Comparison of ENCODE assay signal across 34 cellular contexts in the genomic region with DNA sequence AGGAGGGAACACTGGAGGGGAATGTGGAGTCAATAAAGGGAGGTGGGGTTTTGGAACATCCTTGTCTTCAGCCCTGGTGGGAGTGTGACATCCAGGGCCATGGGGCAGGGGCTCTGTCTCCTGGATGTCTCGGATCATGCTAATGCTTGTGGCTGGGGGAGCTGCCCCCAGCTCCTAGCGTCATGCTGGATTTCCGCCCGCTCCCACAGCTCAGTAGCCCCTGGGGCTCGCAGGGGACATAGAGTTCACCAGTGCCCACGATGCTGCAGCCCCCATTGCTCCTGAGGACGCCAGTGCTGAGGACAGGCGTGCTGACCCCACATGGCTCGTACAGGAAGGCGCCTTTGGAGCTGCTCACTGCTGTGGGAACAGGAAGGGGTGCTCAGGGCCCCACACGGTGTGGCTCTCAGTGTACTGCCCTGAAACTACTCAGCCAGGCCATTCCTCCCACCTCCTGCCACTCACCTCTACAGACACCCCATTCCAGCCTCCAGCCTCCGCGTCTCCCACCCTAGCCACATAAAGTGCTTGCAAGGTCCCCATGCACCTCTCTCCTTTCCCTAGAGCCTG. TPM values are rescaled to one million over a fixed set of nuclear protein-coding genes. Genes with fewer than 3 reads are reported as not detected.
"Had no signal": no experiment of that assay in that cellular context is flagged by ENCODE, and none has a peak within 500 bp of the region (broad histone marks: within the 10 kb centered on the region; RNA-seq: fewer than 3 reads in every experiment).

No MANE protein-coding gene starts in this region.

- H3K27ac ChIP-seq: heart left ventricle, left ventricle myocardium inferior, pancreas, prostate gland, tibial nerve, upper lobe of left lung had no signal

- DNase-seq: heart left ventricle; hypothalamus; immature natural killer cell; left ventricle myocardium inferior; midbrain; nucleus accumbens; retina; small intestine; stimulated activated CD4-positive, alpha-beta T cell treated with anti-CD3 and anti-CD28 coated beads, Interleukin-1b, Interleukin-23, amount 100 ng/mL, for 48 hours; stimulated activated CD4-positive, alpha-beta T cell treated with anti-CD3 and anti-CD28 coated beads, Interleukin-2, amount 100 ng/mL, for 48 hours; stimulated activated CD4-positive, alpha-beta T cell treated with anti-CD3 and anti-CD28 coated beads, Interleukin-4, amount 100 ng/mL, for 4 hours; stimulated activated CD8-positive, alpha-beta memory T cell treated with anti-CD3 and anti-CD28 coated beads, Interleukin-4, amount 100 ng/mL, for 48 hours; stimulated activated naive CD4-positive, alpha-beta T cell treated with Interleukin-2 at 50 U/mL for 16 hours; stimulated activated naive CD8-positive, alpha-beta T cell treated with anti-CD3 and anti-CD28 coated beads, Interleukin-15, amount 100 ng/mL, for 72 hours; substantia nigra had no signal

- H3K4me1 ChIP-seq: pancreas, prostate gland, upper lobe of left lung had no signal

- ATAC-seq: heart left ventricle; right cardiac atrium; stimulated activated memory B cell treated with anti-CD40 and anti-IgM and Interleukin-4, amounts not matched to agents 10 μg/mL and 1 μg/mL and 100 μg/mL, for 72 hours; stimulated activated naive CD8-positive, alpha-beta T cell treated with anti-CD3 and anti-CD28 coated beads, Interleukin-15, amount 100 ng/mL, for 72 hours had no signal

- H3K27me3 ChIP-seq: pancreas, upper lobe of left lung had no signal

- H3K4me3 ChIP-seq: heart left ventricle, left ventricle myocardium inferior, mucosa of descending colon, pancreas, prostate gland, tibial nerve, upper lobe of left lung had no signal

- H3K36me3 ChIP-seq: heart left ventricle, left ventricle myocardium inferior, pancreas, prostate gland, tibial nerve, upper lobe of left lung had no signal

- H3K9me3 ChIP-seq: heart left ventricle, left ventricle myocardium inferior, mucosa of descending colon, pancreas, prostate gland, tibial nerve, upper lobe of left lung had no signal

- FAIRE-seq: islet of Langerhans, pancreas, small intestine, urothelium cell line had no signal

RNA-seq across cellular contexts. Expression of gene KRT84, which starts 9.5 kb away (rescaled TPM):
- total RNA-seq: heart left ventricle; kidney epithelial cell; left ventricle myocardium inferior; lung microvascular endothelial cell; mesenteric fat pad; mucosa of descending colon; myocyte; naive thymus-derived CD4-positive, alpha-beta T cell; natural killer cell treated with Interleukin-12 subunit alpha and Interleukin-12 subunit beta and Interleukin-15 and Interleukin-18, amount 100 ng/mL, for 72 hours; osteoblast; pancreas; prostate gland; right cardiac atrium; sciatic nerve; temporal lobe; tibial nerve; upper lobe of left lung had no signal
- polyA plus RNA-seq: heart left ventricle; immature natural killer cell; naive thymus-derived CD4-positive, alpha-beta T cell; neural cell; pancreas; right cardiac atrium; small intestine had no signal

RNA-seq across cellular contexts. Expression of gene KRT82, which starts 11.2 kb away (rescaled TPM):
- total RNA-seq: heart left ventricle; kidney epithelial cell; left ventricle myocardium inferior; lung microvascular endothelial cell; mesenteric fat pad; mucosa of descending colon; myocyte; naive thymus-derived CD4-positive, alpha-beta T cell; natural killer cell treated with Interleukin-12 subunit alpha and Interleukin-12 subunit beta and Interleukin-15 and Interleukin-18, amount 100 ng/mL, for 72 hours; osteoblast; pancreas; prostate gland; right cardiac atrium; sciatic nerve; temporal lobe; tibial nerve; upper lobe of left lung had no signal
- polyA plus RNA-seq: heart left ventricle; immature natural killer cell; naive thymus-derived CD4-positive, alpha-beta T cell; neural cell; pancreas; right cardiac atrium; small intestine had no signal

RNA-seq across cellular contexts. Expression of gene KRT85, which starts 27.6 kb away (rescaled TPM):
- total RNA-seq: heart left ventricle; kidney epithelial cell; left ventricle myocardium inferior; lung microvascular endothelial cell; mesenteric fat pad; mucosa of descending colon; myocyte; naive thymus-derived CD4-positive, alpha-beta T cell; natural killer cell treated with Interleukin-12 subunit alpha and Interleukin-12 subunit beta and Interleukin-15 and Interleukin-18, amount 100 ng/mL, for 72 hours; osteoblast; pancreas; prostate gland; right cardiac atrium; sciatic nerve; temporal lobe; tibial nerve; upper lobe of left lung had no signal
- polyA plus RNA-seq: heart left ventricle; immature natural killer cell; naive thymus-derived CD4-positive, alpha-beta T cell; neural cell; pancreas; right cardiac atrium; small intestine had no signal

RNA-seq across cellular contexts. Expression of gene KRT75, which starts 39.2 kb away (rescaled TPM):
- total RNA-seq: heart left ventricle; kidney epithelial cell; left ventricle myocardium inferior; lung microvascular endothelial cell; mesenteric fat pad; mucosa of descending colon; myocyte; naive thymus-derived CD4-positive, alpha-beta T cell; natural killer cell treated with Interleukin-12 subunit alpha and Interleukin-12 subunit beta and Interleukin-15 and Interleukin-18, amount 100 ng/mL, for 72 hours; pancreas; prostate gland; right cardiac atrium; sciatic nerve; temporal lobe; tibial nerve; upper lobe of left lung had no signal
- polyA plus RNA-seq: heart left ventricle; immature natural killer cell; naive thymus-derived CD4-positive, alpha-beta T cell; neural cell; pancreas had no signal

RNA-seq across cellular contexts. Expression of gene KRT6B, which starts 57.0 kb away (rescaled TPM):
- total RNA-seq: heart left ventricle; kidney epithelial cell; left ventricle myocardium inferior; lung microvascular endothelial cell; mesenteric fat pad; mucosa of descending colon; myocyte; naive thymus-derived CD4-positive, alpha-beta T cell; natural killer cell treated with Interleukin-12 subunit alpha and Interleukin-12 subunit beta and Interleukin-15 and Interleukin-18, amount 100 ng/mL, for 72 hours; osteoblast; right cardiac atrium; sciatic nerve; tibial nerve had no signal
- polyA plus RNA-seq: heart left ventricle; naive thymus-derived CD4-positive, alpha-beta T cell; neural cell; right cardiac atrium had no signal
